Comparison of ENCODE assay signal across 14 cellular contexts in the genomic region with DNA sequence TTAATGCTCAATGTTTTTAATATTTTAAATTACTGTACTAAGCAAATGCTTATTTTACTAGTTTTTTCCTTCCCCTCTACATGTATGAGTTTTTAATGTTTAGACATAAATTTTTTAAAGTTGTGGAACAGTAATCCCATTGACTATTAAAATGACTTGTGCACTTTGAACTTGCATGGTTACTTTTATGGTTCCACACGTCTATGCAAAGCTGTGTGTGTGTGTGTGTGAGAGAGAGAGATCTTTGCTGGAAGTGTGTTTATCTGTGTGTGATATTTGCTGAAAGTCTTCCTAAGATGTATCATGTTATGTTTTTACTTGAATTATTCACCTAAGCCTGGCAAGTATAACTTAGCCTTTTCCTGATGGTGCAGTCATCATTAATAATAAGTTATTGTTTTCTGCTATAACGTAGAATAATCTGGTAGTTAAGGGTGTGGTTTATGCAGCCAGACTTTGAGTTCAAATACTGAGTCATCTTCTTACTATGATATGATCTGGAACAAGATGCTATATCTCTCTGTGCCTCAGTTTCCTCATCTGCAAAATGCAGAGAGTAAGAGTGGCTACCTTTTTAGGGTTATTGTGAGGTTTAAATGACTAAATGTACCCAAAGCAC.
DNase-seq lines count a peak whose midpoint lies in the region; ATAC-seq, FAIRE-seq and TF ChIP-seq lines count a peak whose summit lies in the region.
"Had no signal": no experiment of that assay in that cellular context is flagged by ENCODE, and none has a peak within 500 bp of the region (broad histone marks: within the 10 kb centered on the region; RNA-seq: fewer than 3 reads in every experiment).

No MANE protein-coding gene starts in this region.

- no peaks in the 10 kb centered on the region for H3K36me3 Mint-ChIP-seq in natural killer cell
- peaks cover 3% of the 10 kb centered on the region for H3K36me3 Mint-ChIP-seq in natural killer cell treated with Interleukin-12 subunit alpha and Interleukin-12 subunit beta and Interleukin-15 and Interleukin-18, amount 100 ng/mL, for 72 hours
- H3K36me3 Mint-ChIP-seq in immature natural killer cell = peaks cover 0 to 6% (median 3%) of the 10 kb centered on the region in 3 donors
- H3K36me3 Mint-ChIP-seq in stimulated activated naive B cell treated with anti-CD40 and anti-IgM and Interleukin-4, amounts not matched to agents 10 μg/mL and 1 μg/mL and 100 μg/mL, for 72 hours = peaks cover 31 to 50% of the 10 kb centered on the region in 2 donors
- peaks cover 2% of the 10 kb centered on the region for H3K36me3 Mint-ChIP-seq in endodermal cell (ENCODE audit: low read depth)

- ATAC-seq in natural killer cell (no peak), GM21367 (IDR thresholded peaks at IDR 0.05; ENCODE audit: unreplicated experiment) (no peak)
- no peak for ATAC-seq in natural killer cell treated with Interleukin-12 subunit alpha and Interleukin-12 subunit beta and Interleukin-15 and Interleukin-18, amount 100 ng/mL, for 72 hours
- ATAC-seq in stimulated activated naive B cell treated with anti-CD40 and anti-IgM and Interleukin-4, amounts not matched to agents 10 μg/mL and 1 μg/mL and 100 μg/mL, for 72 hours (replicated peaks) = no peak

- H3K27me3 ChIP-seq in bronchial epithelial cell (ENCODE audit: control insufficient read depth, insufficient read depth, low read length) = no peaks in the 10 kb centered on the region
- H3K27me3 ChIP-seq in endodermal cell (ENCODE audit: control insufficient read depth, insufficient read depth, low read length, poor library complexity, severe bottlenecking) = no peaks in the 10 kb centered on the region

- FAIRE-seq in bronchial epithelial cell (lab: Jason Lieb, UNC) = no peak

- no peak for DNase-seq in natural killer cell
- DNase-seq in natural killer cell treated with Interleukin-12 subunit alpha and Interleukin-12 subunit beta and Interleukin-15 and Interleukin-18, amount 100 ng/mL, for 72 hours (ENCODE audit: low spot score) = no peak
- DNase-seq in bronchial epithelial cell (ENCODE audit: low read depth) = peak; percentile 64
- no peak for DNase-seq in immature natural killer cell
- DNase-seq in stimulated activated naive B cell treated with anti-CD40 and anti-IgM and Interleukin-4, amounts not matched to agents 10 μg/mL and 1 μg/mL and 100 μg/mL, for 72 hours = no peak
- DNase-seq in DMS 273 treated with DMSO at 0.1 percent for 48 hours (lab: John Stamatoyannopoulos, UW) = no peak
- no peak for DNase-seq in endodermal cell
- DNase-seq: AML-193, MM.1S, NCI-H2029, NCI-H510A treated with DMSO at 0.1 percent for 48 hours, SIG-M5 had no signal

- H3K27me3 Mint-ChIP-seq in natural killer cell (ENCODE audit: low read depth in 2 of 2) = no peaks in the 10 kb centered on the region
- H3K27me3 Mint-ChIP-seq in natural killer cell treated with Interleukin-12 subunit alpha and Interleukin-12 subunit beta and Interleukin-15 and Interleukin-18, amount 100 ng/mL, for 72 hours = no peaks in the 10 kb centered on the region
- H3K27me3 Mint-ChIP-seq in immature natural killer cell (ENCODE audit: low read depth in 3 of 3) = peaks cover 3 to 5% (median 3%) of the 10 kb centered on the region in 3 donors
- no peaks in the 10 kb centered on the region for H3K27me3 Mint-ChIP-seq in stimulated activated naive B cell treated with anti-CD40 and anti-IgM and Interleukin-4, amounts not matched to agents 10 μg/mL and 1 μg/mL and 100 μg/mL, for 72 hours
- peaks cover 7% of the 10 kb centered on the region for H3K27me3 Mint-ChIP-seq in endodermal cell (ENCODE audit: insufficient read depth)

- H3K9me3 Mint-ChIP-seq in natural killer cell (no peaks in the 10 kb centered on the region), immature natural killer cell (no peaks in the 10 kb centered on the region), endodermal cell (peaks cover 4% of the 10 kb centered on the region)
- H3K9me3 Mint-ChIP-seq in natural killer cell treated with Interleukin-12 subunit alpha and Interleukin-12 subunit beta and Interleukin-15 and Interleukin-18, amount 100 ng/mL, for 72 hours = no peaks in the 10 kb centered on the region
- peaks cover 8 to 13% of the 10 kb centered on the region in 2 donors for H3K9me3 Mint-ChIP-seq in stimulated activated naive B cell treated with anti-CD40 and anti-IgM and Interleukin-4, amounts not matched to agents 10 μg/mL and 1 μg/mL and 100 μg/mL, for 72 hours

- H3K27ac Mint-ChIP-seq in natural killer cell (peak overlapping the region; percentile 4 to 37), immature natural killer cell (peak overlapping the region in 4 of 6 donors; percentile 0 to 70 (median 26)), endodermal cell (no peak overlapping the region)
- peak overlapping the region in 1 of 2 donors; percentile 19 for H3K27ac Mint-ChIP-seq in natural killer cell treated with Interleukin-12 subunit alpha and Interleukin-12 subunit beta and Interleukin-15 and Interleukin-18, amount 100 ng/mL, for 72 hours
- peak overlapping the region; percentile 49 for H3K27ac Mint-ChIP-seq in stimulated activated naive B cell treated with anti-CD40 and anti-IgM and Interleukin-4, amounts not matched to agents 10 μg/mL and 1 μg/mL and 100 μg/mL, for 72 hours

- H3K9ac ChIP-seq in endodermal cell (ENCODE audit: extremely low read depth, low read length, poor library complexity, severe bottlenecking) = no peak overlapping the region

- no peaks in the 10 kb centered on the region for H3K36me3 ChIP-seq in bronchial epithelial cell (ENCODE audit: control insufficient read depth, insufficient read depth, low read length)
- no peaks in the 10 kb centered on the region for H3K36me3 ChIP-seq in endodermal cell (ENCODE audit: control insufficient read depth, insufficient read depth, low read length)
- H3K36me3 ChIP-seq: HAP-1 had no signal

- H3K4me1 ChIP-seq in endodermal cell (ENCODE audit: control insufficient read depth, insufficient read depth, low read length) = no peaks in the 10 kb centered on the region

- TF ChIP-seq CTCF in natural killer cell (IDR thresholded peaks at IDR 0.05) (no peak), bronchial epithelial cell (IDR thresholded peaks at IDR 0.05; ENCODE audit: insufficient read depth, low read length, severe bottlenecking) (no peak), endodermal cell (conservative IDR thresholded peaks at IDR 0.05) (no peak)

- no peak overlapping the region for H3K4me3 Mint-ChIP-seq in natural killer cell
- H3K4me3 Mint-ChIP-seq in natural killer cell treated with Interleukin-12 subunit alpha and Interleukin-12 subunit beta and Interleukin-15 and Interleukin-18, amount 100 ng/mL, for 72 hours = no peak overlapping the region
- no peak overlapping the region for H3K4me3 Mint-ChIP-seq in immature natural killer cell
- H3K4me3 Mint-ChIP-seq in stimulated activated naive B cell treated with anti-CD40 and anti-IgM and Interleukin-4, amounts not matched to agents 10 μg/mL and 1 μg/mL and 100 μg/mL, for 72 hours = no peak overlapping the region
- H3K4me3 Mint-ChIP-seq in endodermal cell = no peak overlapping the region

- H3K27ac ChIP-seq in endodermal cell (ENCODE audit: low read depth, low read length) = no peak overlapping the region

- WGBS in endodermal cell (ENCODE audit: insufficient coverage in 1 of 2, insufficient read length in 1 of 2), 2 experiments = 88 to 100% methylated on average over 1 to 2 of the region's 2 CpGs

- peaks cover 67 to 74% of the 10 kb centered on the region in 2 donors for H3K4me1 Mint-ChIP-seq in natural killer cell
- peaks cover 44 to 50% of the 10 kb centered on the region in 2 donors for H3K4me1 Mint-ChIP-seq in natural killer cell treated with Interleukin-12 subunit alpha and Interleukin-12 subunit beta and Interleukin-15 and Interleukin-18, amount 100 ng/mL, for 72 hours (ENCODE audit: low read depth in 2 of 2)
- peaks cover 60 to 86% of the 10 kb centered on the region in 2 donors for H3K4me1 Mint-ChIP-seq in immature natural killer cell
- peaks cover 39 to 55% of the 10 kb centered on the region in 2 donors for H3K4me1 Mint-ChIP-seq in stimulated activated naive B cell treated with anti-CD40 and anti-IgM and Interleukin-4, amounts not matched to agents 10 μg/mL and 1 μg/mL and 100 μg/mL, for 72 hours
- peaks cover 16% of the 10 kb centered on the region for H3K4me1 Mint-ChIP-seq in endodermal cell

- no peak overlapping the region for H3K4me3 ChIP-seq in bronchial epithelial cell (ENCODE audit: low read depth, low read length)
- H3K4me3 ChIP-seq in endodermal cell (ENCODE audit: low read length) = no peak overlapping the region
- H3K4me3 ChIP-seq: HAP-1 had no signal

- peaks cover 5% of the 10 kb centered on the region for H3K9me3 ChIP-seq in endodermal cell (ENCODE audit: control insufficient read depth, low read length)
- H3K9me3 ChIP-seq: HAP-1 had no signal

- intact Hi-C loops in natural killer cell (cut with micrococcal nuclease) = loop anchor here (10.0 kb wide), 2 partner anchors 139 to 691 kb away; a partner anchor contains a TSS
